8 cellular contexts compared by ENCODE assay signal in the genomic region with DNA sequence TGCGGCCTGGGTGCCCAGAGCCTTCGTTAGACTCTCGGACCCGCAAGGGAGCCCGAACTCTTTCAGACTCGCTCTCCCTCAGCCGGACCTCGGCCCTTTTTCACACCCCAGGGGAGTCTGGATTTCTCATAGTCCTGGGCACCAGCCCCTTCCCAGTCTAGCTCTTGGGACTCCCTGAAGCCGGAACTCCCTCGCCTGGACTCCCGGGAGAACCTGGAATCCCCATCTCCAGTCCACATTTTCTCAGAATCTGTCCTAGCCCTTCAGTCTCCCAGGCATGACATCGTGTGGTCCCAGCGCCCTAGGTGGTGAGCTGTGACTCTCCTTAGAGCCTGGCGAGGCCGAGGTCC. TPM values are rescaled to one million over a fixed set of nuclear protein-coding genes. Genes with fewer than 3 reads are reported as not detected.
DNase-seq lines count a peak whose midpoint lies in the region; ATAC-seq and TF ChIP-seq lines count a peak whose summit lies in the region.

No MANE protein-coding gene starts in this region.

- H3K27ac ChIP-seq in mesodermal cell (ENCODE audit: low read depth, low read length, severe bottlenecking) = no peak overlapping the region

- TF ChIP-seq CTCF in AG04449 (IDR thresholded peaks at IDR 0.05; ENCODE audit: insufficient read depth, low read length, missing control alignments) = no peak
- TF ChIP-seq CTCF in HFFc6 (IDR thresholded peaks at IDR 0.05) = no peak
- TF ChIP-seq CTCF in astrocyte of the cerebellum (IDR thresholded peaks at IDR 0.05; ENCODE audit: low read depth, low read length, missing control alignments) = no peak

- no peak for ATAC-seq in GM19397 (IDR thresholded peaks at IDR 0.05; ENCODE audit: unreplicated experiment)
- ATAC-seq in HG03342 (IDR thresholded peaks at IDR 0.05; ENCODE audit: unreplicated experiment) = no peak

- no peaks in the 10 kb centered on the region for H3K36me3 ChIP-seq in mesodermal cell (ENCODE audit: control insufficient read depth, insufficient read depth, low read length)

- H3K4me3 ChIP-seq in AG04449 (ENCODE audit: low read depth, low read length) = peak overlapping the region; percentile 90
- peak overlapping the region; percentile 83 for H3K4me3 ChIP-seq in astrocyte of the cerebellum (ENCODE audit: low read depth, low read length)
- H3K4me3 ChIP-seq in mesodermal cell (ENCODE audit: extremely low read depth, insufficient read depth, low read length, poor library complexity, severe bottlenecking) = peak overlapping the region; percentile 61

- peaks cover 24% of the 10 kb centered on the region for H3K4me1 Mint-ChIP-seq in HFFc6 (ENCODE audit: low read depth)

- POLR2A ChIA-PET in AG04449 (lab: Yijun Ruan, JAX) = no interaction called here

- in situ Hi-C loops in astrocyte of the cerebellum (cut with HindIII; ENCODE audit: low sequenced_read_pairs) = no loop called here

- no peaks in the 10 kb centered on the region for H3K9me3 Mint-ChIP-seq in HFFc6

- peak overlapping the region; percentile 96 for H3K4me3 Mint-ChIP-seq in HFFc6

- DNase-seq in AG04449 (ENCODE audit: low read depth, low spot score) = no peak
- DNase-seq in HFFc6 = no peak
- DNase-seq in astrocyte of the cerebellum (ENCODE audit: low read depth) = no peak
- DNase-seq in pons (ENCODE audit: low spot score) = no peak
- no peak for DNase-seq in cerebellum (ENCODE audit: low spot score)

- H3K27me3 Mint-ChIP-seq in HFFc6 (ENCODE audit: insufficient read depth) = peaks cover 7% of the 10 kb centered on the region

- peaks cover 5% of the 10 kb centered on the region for H3K4me1 ChIP-seq in mesodermal cell (ENCODE audit: control insufficient read depth, insufficient read depth, low read length, poor library complexity, severe bottlenecking)

- no peaks in the 10 kb centered on the region for H3K9me3 ChIP-seq in mesodermal cell (ENCODE audit: control insufficient read depth, low read length)

- H3K27ac Mint-ChIP-seq in HFFc6 = peak overlapping the region; percentile 93

- H3K36me3 Mint-ChIP-seq in HFFc6 (ENCODE audit: low read depth) = peaks cover 6% of the 10 kb centered on the region; the same call in 1 of the 2 replicates

- WGBS in mesodermal cell (ENCODE audit: insufficient coverage in 2 of 2), 2 experiments = 11 to 12% methylated on average over 12 to 13 of the region's 15 CpGs

- CTCF ChIA-PET in AG04449 (lab: Yijun Ruan, JAX) = interaction anchor here (1.2 to 2.9 kb wide), 3 partner anchors 18 to 86 kb away, joined by 4 to 14 read pairs (median 9); no protein-coding TSS in a partner anchor

RNA-seq across cellular contexts. Expression of a gene that starts 0.6 kb away (rescaled TPM):
- 1 to 10 TPM; 4.7 to 7.3 (median 6.0) TPM for total RNA-seq in HFFc6 (2021; fragmentation: NEBNext Ultra II Directional; extraction: Animal tissue kit (Norgen Biotek cat#: 25700))
- polyA plus RNA-seq in mesodermal cell (2013, experiment 1 of 2) = 7.0 TPM
- polyA plus RNA-seq in mesodermal cell (2013, experiment 2 of 2) = 4.6 TPM
- total RNA-seq in cerebellum = 29.3 TPM

RNA-seq across cellular contexts. Expression of a gene that starts 26.4 kb away (rescaled TPM):
- total RNA-seq in HFFc6 (2021; fragmentation: NEBNext Ultra II Directional; extraction: Animal tissue kit (Norgen Biotek cat#: 25700)) = under 1 TPM in 5 of 6 experiments, not detected in 1; 0.09 to 0.37 (median 0.28) TPM
- 0.66 TPM for polyA plus RNA-seq in mesodermal cell (2013, experiment 1 of 2)
- polyA plus RNA-seq in mesodermal cell (2013, experiment 2 of 2) = 0.40 TPM
- 26.7 TPM for total RNA-seq in cerebellum

RNA-seq across cellular contexts. Expression of a gene that starts 32.7 kb away (rescaled TPM):
- total RNA-seq in HFFc6 (2021; fragmentation: NEBNext Ultra II Directional; extraction: Animal tissue kit (Norgen Biotek cat#: 25700)) = 1 to 10 TPM; 4.9 to 7.4 (median 5.5) TPM
- polyA plus RNA-seq in mesodermal cell (2013, experiment 1 of 2) = 2.2 TPM
- 1.8 TPM for polyA plus RNA-seq in mesodermal cell (2013, experiment 2 of 2)
- 5.0 TPM for total RNA-seq in cerebellum

Comparison
In these comparisons a context has a peak if more than half of its experiments do, and no peak if none do; other contexts are left out.
1. RNA of a gene that starts 26.4 kb away (total RNA-seq): 26.7 TPM in cerebellum (single experiment); 0.09 to 0.37 TPM in HFFc6; every median in the first group is over 10 times any median in the second.
2. Peak in every context shown above with its lines, with median percentiles within 50 percentile points of each other: H3K4me3 ChIP-seq.